In the genomic region with DNA sequence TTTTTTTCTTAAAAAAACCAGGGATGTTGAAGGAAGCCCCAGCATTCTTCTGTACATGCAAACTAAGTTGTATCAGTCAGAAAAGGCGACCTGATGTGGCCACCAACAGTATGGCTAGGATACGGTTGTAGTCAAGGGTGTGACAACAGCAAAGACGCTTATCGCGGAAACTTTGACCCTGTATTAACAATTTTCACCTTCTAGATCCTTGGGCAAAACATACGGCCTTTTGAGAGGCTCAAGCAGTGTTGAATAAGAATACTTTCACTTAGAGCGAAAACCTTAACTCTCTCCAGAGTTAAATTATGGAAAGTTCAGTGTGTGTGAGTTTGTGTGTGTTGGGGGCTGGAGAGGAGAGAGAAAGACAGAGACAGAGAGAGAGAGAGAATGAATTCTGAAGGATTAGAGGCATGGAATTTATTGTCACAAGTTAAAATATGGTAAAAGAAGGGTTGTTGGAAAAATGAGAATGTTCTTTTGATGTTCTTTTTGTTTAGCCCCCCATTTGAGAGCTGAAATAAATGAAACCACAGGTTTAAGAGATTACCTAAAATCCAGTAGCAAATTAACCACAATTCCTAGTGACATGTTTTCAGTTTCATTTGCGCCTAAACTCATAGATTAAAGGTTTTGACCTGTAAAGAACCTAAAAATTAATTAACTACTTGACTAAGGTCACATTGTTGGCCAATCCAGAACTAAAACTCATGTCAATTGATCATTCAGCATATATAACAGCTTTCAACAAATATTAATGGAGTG, we compare ENCODE assay signal across 27 cellular contexts. TPM values are rescaled to one million over a fixed set of nuclear protein-coding genes. Genes with fewer than 3 reads are reported as not detected.
DNase-seq lines count a peak whose midpoint lies in the region; ATAC-seq and TF ChIP-seq lines count a peak whose summit lies in the region.
"Had no signal": no experiment of that assay in that cellular context is flagged by ENCODE, and none has a peak within 500 bp of the region (broad histone marks: within the 10 kb centered on the region; RNA-seq: fewer than 3 reads in every experiment).

No MANE protein-coding gene starts in this region.

- no peak overlapping the region for H3K23ac ChIP-seq in H9 (ENCODE audit: insufficient read length, low read depth, low read length)
- H3K23ac ChIP-seq in neuronal stem cell (ENCODE audit: low read depth, low read length, poor library complexity): no peak overlapping the region

- no peak overlapping the region for H3T11ph ChIP-seq in H9 (ENCODE audit: low read length)

- H3K27ac ChIP-seq in DND-41 (ENCODE audit: low read length): no peak overlapping the region
- no peak overlapping the region for H3K27ac ChIP-seq in H9 (ENCODE audit: insufficient read length, low read depth, low read length)
- no peak overlapping the region for H3K27ac ChIP-seq in OCI-LY7 (ENCODE audit: low read depth, low read length, poor library complexity, severe bottlenecking)
- no peak overlapping the region for H3K27ac ChIP-seq in neuronal stem cell (replicated peaks; ENCODE audit: low read length)
- H3K27ac ChIP-seq: BLaER1, GM23248, KMS-11, left lung, parathyroid adenoma, skin epidermis, tibial nerve had no signal

- H3K36me3 Mint-ChIP-seq in H9 (ENCODE audit: insufficient read depth in 1 of 3, low read depth in 3 of 3): no peaks in the 10 kb centered on the region; a peak in 1 of 7 replicates
- H3K36me3 Mint-ChIP-seq: activated naive CD4-positive, alpha-beta T cell treated with anti-CD3 and anti-CD28 coated beads, Interleukin-2, amount 50 U/mL, for 72 hours had no signal

- no peaks in the 10 kb centered on the region for H3K27me3 Mint-ChIP-seq in H9 (ENCODE audit: low read depth)

- no peak overlapping the region for H3K4ac ChIP-seq in H9 (ENCODE audit: low read depth, low read length)
- H3K4ac ChIP-seq in neuronal stem cell (ENCODE audit: low read length): no peak overlapping the region

- no peak overlapping the region for H4K8ac ChIP-seq in H9 (replicated peaks; ENCODE audit: insufficient read length, low read depth, low read length)
- H4K8ac ChIP-seq in neuronal stem cell (ENCODE audit: low read depth, low read length): no peak overlapping the region

- H2BK20ac ChIP-seq in H9 (ENCODE audit: low read depth, low read length, poor library complexity, severe bottlenecking): no peak overlapping the region

- no peak overlapping the region for H3K4me3 ChIP-seq in DND-41 (ENCODE audit: low read depth in 1 of 2, low read length in 2 of 2)
- H3K4me3 ChIP-seq in OCI-LY7 (ENCODE audit: low read depth, low read length, poor library complexity, severe bottlenecking): no peak overlapping the region
- no peak overlapping the region for H3K4me3 ChIP-seq in neuronal stem cell (ENCODE audit: low read length in 2 of 2)
- H3K4me3 ChIP-seq in H7 (ENCODE audit: insufficient read depth, low read depth, low read length): no peak overlapping the region
- H3K4me3 ChIP-seq: BLaER1, GM23248, left lung, skin epidermis, tibial nerve had no signal

- H4K20me1 ChIP-seq in DND-41 (ENCODE audit: insufficient read depth, low read length): no peaks in the 10 kb centered on the region
- no peaks in the 10 kb centered on the region for H4K20me1 ChIP-seq in H9 (ENCODE audit: control insufficient read depth, insufficient read depth, insufficient read length)
- 0 out of 2 replicates have a peak, but pooled peaks cover 20% of the 10 kb centered on the region for H4K20me1 ChIP-seq in OCI-LY7 (ENCODE audit: insufficient read depth, low read length)
- H4K20me1 ChIP-seq: BLaER1 had no signal

- POLR2A ChIA-PET in OCI-LY7 (lab: Charles Lee): interaction anchor here (0.5 to 1.1 kb wide), 2 partner anchors 49 to 129 kb away, joined by 3 to 5 read pairs; no protein-coding TSS in a partner anchor

- H3K4me3 Mint-ChIP-seq in H9: no peak overlapping the region
- H3K4me3 Mint-ChIP-seq: activated CD8-positive, alpha-beta T cell treated with anti-CD3 and anti-CD28 coated beads for 36 hours; neural crest cell; T-helper 2 cell treated with Interferon-gamma antibody and Interleukin-4, amounts not matched to agents 5 μg/mL and 100 μg/mL, for 36 hours had no signal

- H4K91ac ChIP-seq in H9 (ENCODE audit: insufficient read length, low read depth, low read length) (no peak overlapping the region), neuronal stem cell (ENCODE audit: low read depth, low read length, poor library complexity) (no peak overlapping the region)

- peaks cover 7 to 8% of the 10 kb centered on the region in 2 experiments; a peak in 2 of 4 replicates for H3K4me1 Mint-ChIP-seq in H9
- H3K4me1 Mint-ChIP-seq: neural crest cell had no signal

- H2AFZ ChIP-seq in DND-41 (ENCODE audit: low read depth, low read length): no peak overlapping the region
- H2AFZ ChIP-seq in H9 (ENCODE audit: low read length): no peak overlapping the region
- peak overlapping the region; percentile 21; the same call in 1 of the 2 replicates for H2AFZ ChIP-seq in OCI-LY7 (ENCODE audit: low read length)
- H2AFZ ChIP-seq in neuronal stem cell (ENCODE audit: low read length): peak overlapping the region; percentile 36
- H2AFZ ChIP-seq: GM23248, parathyroid adenoma had no signal

- intact Hi-C loops in OCI-LY7 (cut with micrococcal nuclease; ENCODE audit: unreplicated experiment): no loop called here

- H3K14ac ChIP-seq in H9 (ENCODE audit: insufficient read depth, low read length) (no peak overlapping the region), neuronal stem cell (ENCODE audit: low read length) (no peak overlapping the region)

- H3K4me1 ChIP-seq in DND-41 (ENCODE audit: insufficient read depth, low read length): peaks cover 10% of the 10 kb centered on the region
- no peaks in the 10 kb centered on the region for H3K4me1 ChIP-seq in H9 (ENCODE audit: insufficient read depth, low read length)
- peaks cover 18% of the 10 kb centered on the region for H3K4me1 ChIP-seq in OCI-LY7 (ENCODE audit: insufficient read depth, low read length, poor library complexity, severe bottlenecking)
- H3K4me1 ChIP-seq in neuronal stem cell (ENCODE audit: control insufficient read depth in 2 of 2, insufficient read depth in 1 of 2, low read depth in 1 of 2, low read length in 2 of 2): no peaks in the 10 kb centered on the region
- H3K4me1 ChIP-seq: BLaER1 had no signal

- DNase-seq in DND-41 (no peak), H9 (no peak), OCI-LY7 (ENCODE audit: low spot score) (no peak), neuronal stem cell (ENCODE audit: low spot score) (no peak), NCI-H1092 (lab: John Stamatoyannopoulos, UW) (no peak), H7 (no peak), CD1c-positive myeloid dendritic cell (ENCODE audit: extremely low spot score) (no peak)
- DNase-seq: activated CD8-positive, alpha-beta T cell treated with anti-CD3 and anti-CD28 coated beads for 36 hours; anterior cingulate cortex; effector CD8-positive, alpha-beta T cell; GM23248; left lung; NCI-H1417 treated with DMSO at 0.1 percent for 48 hours; NCI-H2029 treated with DMSO at 0.1 percent for 48 hours; NCI-H2227 treated with DMSO at 0.1 percent for 48 hours; NCI-H526; NK-92 treated with Interleukin-12 subunit alpha and Interleukin-12 subunit beta, amount 100 ng/mL, for 24 hours; retina had no signal

- CTCF ChIA-PET in OCI-LY7 (lab: Charles Lee; ENCODE audit: unreplicated experiment): no interaction called here

- H3K56ac ChIP-seq in H9 (ENCODE audit: insufficient read length, low read depth, low read length): no peak overlapping the region

- no peaks in the 10 kb centered on the region for H3K9me3 ChIP-seq in DND-41 (ENCODE audit: insufficient read depth, low read length, severe bottlenecking)
- no peaks in the 10 kb centered on the region for H3K9me3 ChIP-seq in H9 (ENCODE audit: control insufficient read depth, low read depth, low read length)
- H3K9me3 ChIP-seq in OCI-LY7 (ENCODE audit: low read length): no peaks in the 10 kb centered on the region
- no peaks in the 10 kb centered on the region for H3K9me3 ChIP-seq in neuronal stem cell (replicated peaks in 1 of 2; ENCODE audit: control insufficient read depth in 2 of 2, insufficient read depth in 1 of 2, low read depth in 1 of 2, low read length in 2 of 2)
- H3K9me3 ChIP-seq: BLaER1, left lung, tibial nerve had no signal

- no peak overlapping the region for H3K4me2 ChIP-seq in DND-41 (ENCODE audit: insufficient read depth, low read length)
- H3K4me2 ChIP-seq in H9 (ENCODE audit: insufficient read depth, insufficient read length, low read length): no peak overlapping the region
- peak overlapping the region; percentile 40 for H3K4me2 ChIP-seq in OCI-LY7 (ENCODE audit: low read length)
- H3K4me2 ChIP-seq in neuronal stem cell (ENCODE audit: insufficient read depth, low read length, poor library complexity, severe bottlenecking): no peak overlapping the region
- H3K4me2 ChIP-seq: BLaER1, KMS-11 had no signal

- H3K9ac ChIP-seq in DND-41 (ENCODE audit: low read depth, low read length): no peak overlapping the region
- H3K9ac ChIP-seq in H9 (ENCODE audit: extremely low read depth, insufficient read length, low read length): no peak overlapping the region
- no peak overlapping the region for H3K9ac ChIP-seq in neuronal stem cell (ENCODE audit: low read depth, low read length, poor library complexity)
- H3K9ac ChIP-seq: BLaER1, GM23248, KMS-11, parathyroid adenoma had no signal

- H3K36me3 ChIP-seq in DND-41 (ENCODE audit: insufficient read depth, low read length) (no peaks in the 10 kb centered on the region), OCI-LY7 (ENCODE audit: insufficient read depth, low read length) (peaks cover 10% of the 10 kb centered on the region; the same call in 1 of the 2 replicates), neuronal stem cell (replicated peaks in 1 of 2; ENCODE audit: control insufficient read depth in 2 of 2, insufficient read depth in 2 of 2, low read length in 2 of 2) (no peaks in the 10 kb centered on the region), H7 (replicated peaks; ENCODE audit: control insufficient read depth, insufficient read depth, low read length) (no peaks in the 10 kb centered on the region)
- H3K36me3 ChIP-seq: BLaER1, left lung, tibial nerve had no signal

- no peak overlapping the region for H2AK5ac ChIP-seq in H9 (ENCODE audit: insufficient read length, low read length)
- H2AK5ac ChIP-seq in neuronal stem cell (ENCODE audit: low read depth, low read length): no peak overlapping the region

- no peaks in the 10 kb centered on the region for H3K9me3 Mint-ChIP-seq in H9
- H3K9me3 Mint-ChIP-seq: activated CD8-positive, alpha-beta T cell treated with anti-CD3 and anti-CD28 coated beads for 36 hours; activated naive CD4-positive, alpha-beta T cell treated with anti-CD3 and anti-CD28 coated beads, Interleukin-2, amount 50 U/mL, for 72 hours; neural crest cell; T-helper 2 cell treated with Interferon-gamma antibody and Interleukin-4, amounts not matched to agents 5 μg/mL and 100 μg/mL, for 36 hours had no signal

- peak overlapping the region in 2 of 3 experiments; percentile 3 to 8; a peak in 4 of 7 replicates for H3K27ac Mint-ChIP-seq in H9
- H3K27ac Mint-ChIP-seq: activated CD8-positive, alpha-beta T cell treated with anti-CD3 and anti-CD28 coated beads for 36 hours; activated naive CD4-positive, alpha-beta T cell treated with anti-CD3 and anti-CD28 coated beads, Interleukin-2, amount 50 U/mL, for 72 hours; T-helper 2 cell treated with Interferon-gamma antibody and Interleukin-4, amounts not matched to agents 5 μg/mL and 100 μg/mL, for 36 hours had no signal

- no peak overlapping the region for H2BK120ac ChIP-seq in H9 (ENCODE audit: low read depth, low read length, poor library complexity, severe bottlenecking)
- H2BK120ac ChIP-seq in neuronal stem cell (ENCODE audit: low read depth, low read length): no peak overlapping the region

- H2BK12ac ChIP-seq in H9 (ENCODE audit: insufficient read length, low read depth, low read length) (no peak overlapping the region), neuronal stem cell (ENCODE audit: low read length) (no peak overlapping the region)

- H3K79me2 ChIP-seq in DND-41 (ENCODE audit: insufficient read depth, low read length) (no peaks in the 10 kb centered on the region), H9 (ENCODE audit: insufficient read depth, low read length) (no peaks in the 10 kb centered on the region; the same call in 1 of the 2 replicates), OCI-LY7 (ENCODE audit: insufficient read depth, low read depth, low read length) (peaks cover 93% of the 10 kb centered on the region)

- no peaks in the 10 kb centered on the region for H3K23me2 ChIP-seq in H9 (ENCODE audit: insufficient read length, low read depth, low read length, poor library complexity, severe bottlenecking)

- H3K27me3 ChIP-seq in DND-41 (ENCODE audit: insufficient read depth, low read length, poor library complexity) (no peaks in the 10 kb centered on the region), H9 (ENCODE audit: insufficient read depth, low read length) (no peaks in the 10 kb centered on the region), neuronal stem cell (ENCODE audit: control insufficient read depth in 3 of 3, insufficient read depth in 3 of 3, low read depth in 1 of 3, low read length in 3 of 3) (no peaks in the 10 kb centered on the region), H7 (ENCODE audit: control insufficient read depth, insufficient read depth, low read length) (no peaks in the 10 kb centered on the region)
- H3K27me3 ChIP-seq: BLaER1, left lung, tibial nerve had no signal

- WGBS in H9 (ENCODE audit: extremely low coverage, insufficient read length, low lambda C conversion rate): no CpG with 5 or more reads among the region's 8 CpGs
- no CpG with 5 or more reads among the region's 8 CpGs for WGBS in neuronal stem cell (ENCODE audit: extremely low coverage in 2 of 2, insufficient read length in 2 of 2, insufficient replicate concordance in 1 of 2), 2 donors

- ATAC-seq in DND-41 (ENCODE audit: insufficient read depth, low read depth) (0 out of 3 replicates have a peak, but pooled peaks have one; percentile 44), HG02642 (IDR thresholded peaks at IDR 0.05; ENCODE audit: poor library complexity, unreplicated experiment) (no peak)
- ATAC-seq: activated CD8-positive, alpha-beta T cell treated with anti-CD3 and anti-CD28 coated beads for 36 hours; activated naive CD4-positive, alpha-beta T cell treated with anti-CD3 and anti-CD28 coated beads, Interleukin-2, amount 50 U/mL, for 72 hours; left lung had no signal

- H3K18ac ChIP-seq in H9 (ENCODE audit: insufficient read length, low read depth, low read length) (no peak overlapping the region), neuronal stem cell (ENCODE audit: low read length) (no peak overlapping the region)

- no peak overlapping the region for H4K5ac ChIP-seq in H9 (ENCODE audit: insufficient read length, low read depth, low read length)

- H3K79me1 ChIP-seq in H9 (ENCODE audit: insufficient read depth, low read depth, low read length, poor library complexity, severe bottlenecking) (no peaks in the 10 kb centered on the region), neuronal stem cell (ENCODE audit: low read depth, low read length) (peaks cover 1% of the 10 kb centered on the region)

- no TSS peak for BruUV-seq in OCI-LY7 (replicated peaks; lab: Mats Ljungman, UMichigan)

- no peak for TF ChIP-seq CTCF in DND-41 (IDR thresholded peaks at IDR 0.05; ENCODE audit: borderline replicate concordance, extremely low read depth, low read length, poor library complexity, severe bottlenecking)
- no peak for TF ChIP-seq CTCF in H9 (conservative IDR thresholded peaks at IDR 0.05)
- TF ChIP-seq CTCF in OCI-LY7 (conservative IDR thresholded peaks at IDR 0.05; ENCODE audit: low read length): no peak

- H3K9me2 ChIP-seq in OCI-LY7 (ENCODE audit: insufficient read depth, low read length): no peaks in the 10 kb centered on the region

- H2BK5ac ChIP-seq in H9 (ENCODE audit: insufficient read length, low read length) (no peak overlapping the region), neuronal stem cell (ENCODE audit: low read length) (no peak overlapping the region)

- H2BK15ac ChIP-seq in H9 (ENCODE audit: low read depth, low read length) (no peak overlapping the region), neuronal stem cell (ENCODE audit: low read length) (no peak overlapping the region)

RNA-seq across cellular contexts. Expression of a gene that starts 9.2 kb away (rescaled TPM):
- total RNA-seq in H9 (2021) (43.3 and 43.7 TPM in 2 replicates), OCI-LY7 (2022) (47.7 and 56.1 TPM in 2 replicates)
- total RNA-seq in OCI-LY7 (2014; rRNA removed; shearing (Covaris generic)): 40.4 and 51.3 TPM in 2 replicates
- 20.9 TPM for polyA plus RNA-seq in neuronal stem cell (2013, experiment 1 of 2)
- polyA plus RNA-seq in neuronal stem cell (2013, experiment 2 of 2): 20.1 TPM
- total RNA-seq in H7 (2014; rRNA removed; shearing (Covaris generic)): 21.1 and 35.2 TPM in 2 replicates

Comparison
In these comparisons a context has a peak if more than half of its experiments do, and no peak if none do; other contexts are left out.
1. H2AFZ ChIP-seq: peak in OCI-LY7 (single experiment) and neuronal stem cell (single experiment); none in DND-41 (single experiment) and H9 (single experiment).